8 cellular contexts compared by ENCODE assay signal in the genomic region with DNA sequence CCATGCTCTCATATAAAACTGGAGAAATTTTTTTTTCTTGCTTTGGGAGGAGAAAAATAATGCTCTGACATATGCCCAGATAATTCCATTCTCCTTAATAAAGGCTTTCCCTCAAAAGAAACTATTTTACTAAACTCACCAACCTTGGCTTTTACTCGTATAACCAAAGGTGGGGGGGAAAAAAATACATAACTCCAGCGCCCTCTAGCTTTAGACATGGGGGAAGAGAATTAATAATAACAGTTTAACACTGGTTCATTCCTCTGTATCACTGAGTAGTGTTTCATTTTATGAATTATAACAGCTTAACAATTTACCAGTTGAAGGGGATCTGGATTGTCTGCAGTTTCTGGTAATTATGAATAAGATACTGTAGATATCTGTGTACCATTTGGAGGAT.
DNase-seq lines count a peak whose midpoint lies in the region; ATAC-seq and TF ChIP-seq lines count a peak whose summit lies in the region.

No MANE protein-coding gene starts in this region.

- POLR2A ChIA-PET in CD4-positive, alpha-beta T cell (lab: Charles Lee), result no interaction called here

- CTCF ChIA-PET in CD4-positive, alpha-beta T cell (lab: Charles Lee), result no interaction called here

- peaks cover 2% of the 10 kb centered on the region for H3K27me3 Mint-ChIP-seq in neural crest cell (ENCODE audit: low read depth)
- H3K27me3 Mint-ChIP-seq in stimulated activated naive B cell treated with anti-CD40 and anti-IgM and Interleukin-4, amounts not matched to agents 10 μg/mL and 1 μg/mL and 100 μg/mL, for 72 hours, result no peaks in the 10 kb centered on the region
- H3K27me3 Mint-ChIP-seq in CD4-positive, alpha-beta T cell, result no peaks in the 10 kb centered on the region

- in situ Hi-C loops in astrocyte of the cerebellum (cut with HindIII; ENCODE audit: low sequenced_read_pairs), result no loop called here

- TF ChIP-seq CTCF in LNCAP (IDR thresholded peaks at IDR 0.05) (peak; percentile 77), astrocyte of the cerebellum (IDR thresholded peaks at IDR 0.05; ENCODE audit: low read depth, low read length, missing control alignments) (peak; percentile 45), neural crest cell (conservative IDR thresholded peaks at IDR 0.05) (peak; percentile 68)
- TF ChIP-seq CTCF in CD4-positive, alpha-beta T cell (IDR thresholded peaks at IDR 0.05), result no peak

- intact Hi-C loops in CD4-positive, alpha-beta T cell (cut with DNase I, micrococcal nuclease), result no loop called here

- no peaks in the 10 kb centered on the region for H3K9me3 ChIP-seq in CD4-positive, alpha-beta T cell (ENCODE audit: control insufficient read depth, low read length)

- no peak for ATAC-seq in stimulated activated naive B cell treated with anti-CD40 and anti-IgM and Interleukin-4, amounts not matched to agents 10 μg/mL and 1 μg/mL and 100 μg/mL, for 72 hours (replicated peaks)
- ATAC-seq in CD4-positive, alpha-beta T cell (ENCODE audit: poor library complexity), result no peak

- H3K27ac Mint-ChIP-seq in neural crest cell (ENCODE audit: unreplicated experiment), result no peak overlapping the region
- H3K27ac Mint-ChIP-seq in stimulated activated naive B cell treated with anti-CD40 and anti-IgM and Interleukin-4, amounts not matched to agents 10 μg/mL and 1 μg/mL and 100 μg/mL, for 72 hours, result no peak overlapping the region
- H3K27ac Mint-ChIP-seq in CD4-positive, alpha-beta T cell, result no peak overlapping the region

- peaks cover 6% of the 10 kb centered on the region for H3K9me3 Mint-ChIP-seq in neural crest cell
- H3K9me3 Mint-ChIP-seq in stimulated activated naive B cell treated with anti-CD40 and anti-IgM and Interleukin-4, amounts not matched to agents 10 μg/mL and 1 μg/mL and 100 μg/mL, for 72 hours, result peaks cover 0 to 4% of the 10 kb centered on the region in 2 donors
- H3K9me3 Mint-ChIP-seq in CD4-positive, alpha-beta T cell, result peaks cover 4% of the 10 kb centered on the region

- H3K27me3 ChIP-seq in CD4-positive, alpha-beta T cell (ENCODE audit: control insufficient read depth, insufficient read depth, low read length), result no peaks in the 10 kb centered on the region

- no peak overlapping the region for H3K27ac ChIP-seq in CD4-positive, alpha-beta T cell (ENCODE audit: low read depth, low read length)

- DNase-seq in NCI-H1092 treated with DMSO at 0.1 percent for 48 hours (lab: John Stamatoyannopoulos, UW) (peak; percentile 23), NCI-H1092 (lab: John Stamatoyannopoulos, UW) (no peak), astrocyte of the cerebellum (ENCODE audit: low read depth) (peak; percentile 1), neural crest cell (ENCODE audit: low read depth, low spot score) (no peak)
- no peak for DNase-seq in stimulated activated naive B cell treated with anti-CD40 and anti-IgM and Interleukin-4, amounts not matched to agents 10 μg/mL and 1 μg/mL and 100 μg/mL, for 72 hours
- no peak for DNase-seq in activated CD8-positive, alpha-beta memory T cell treated with anti-CD3 and anti-CD28 coated beads, Interleukin-2, amount 50 U/mL, for 48 hours
- no peak for DNase-seq in CD4-positive, alpha-beta T cell

- no peaks in the 10 kb centered on the region for H3K36me3 Mint-ChIP-seq in neural crest cell (ENCODE audit: low read depth)
- no peaks in the 10 kb centered on the region for H3K36me3 Mint-ChIP-seq in stimulated activated naive B cell treated with anti-CD40 and anti-IgM and Interleukin-4, amounts not matched to agents 10 μg/mL and 1 μg/mL and 100 μg/mL, for 72 hours
- H3K36me3 Mint-ChIP-seq in CD4-positive, alpha-beta T cell (ENCODE audit: low read depth), result no peaks in the 10 kb centered on the region

- no peak overlapping the region for H3K4me3 Mint-ChIP-seq in neural crest cell
- H3K4me3 Mint-ChIP-seq in stimulated activated naive B cell treated with anti-CD40 and anti-IgM and Interleukin-4, amounts not matched to agents 10 μg/mL and 1 μg/mL and 100 μg/mL, for 72 hours, result no peak overlapping the region
- no peak overlapping the region for H3K4me3 Mint-ChIP-seq in CD4-positive, alpha-beta T cell

- H3K4me3 ChIP-seq in astrocyte of the cerebellum (ENCODE audit: low read depth, low read length), result no peak overlapping the region

- no peaks in the 10 kb centered on the region for H3K4me1 Mint-ChIP-seq in neural crest cell
- no peaks in the 10 kb centered on the region for H3K4me1 Mint-ChIP-seq in stimulated activated naive B cell treated with anti-CD40 and anti-IgM and Interleukin-4, amounts not matched to agents 10 μg/mL and 1 μg/mL and 100 μg/mL, for 72 hours
- H3K4me1 Mint-ChIP-seq in CD4-positive, alpha-beta T cell (ENCODE audit: low read depth), result no peaks in the 10 kb centered on the region

Comparison
In these comparisons a context has a peak if more than half of its experiments do, and no peak if none do; other contexts are left out.
1. DNase-seq: peak in NCI-H1092 treated with DMSO at 0.1 percent for 48 hours (single experiment) and astrocyte of the cerebellum (single experiment); none in NCI-H1092 (single experiment), neural crest cell (single experiment), stimulated activated naive B cell treated with anti-CD40 and anti-IgM and Interleukin-4, amounts not matched to agents 10 μg/mL and 1 μg/mL and 100 μg/mL, for 72 hours (single experiment), activated CD8-positive, alpha-beta memory T cell treated with anti-CD3 and anti-CD28 coated beads, Interleukin-2, amount 50 U/mL, for 48 hours (single experiment) and CD4-positive, alpha-beta T cell (0 of 10).